ENCODE assay signal across 8 cellular contexts in the genomic region with DNA sequence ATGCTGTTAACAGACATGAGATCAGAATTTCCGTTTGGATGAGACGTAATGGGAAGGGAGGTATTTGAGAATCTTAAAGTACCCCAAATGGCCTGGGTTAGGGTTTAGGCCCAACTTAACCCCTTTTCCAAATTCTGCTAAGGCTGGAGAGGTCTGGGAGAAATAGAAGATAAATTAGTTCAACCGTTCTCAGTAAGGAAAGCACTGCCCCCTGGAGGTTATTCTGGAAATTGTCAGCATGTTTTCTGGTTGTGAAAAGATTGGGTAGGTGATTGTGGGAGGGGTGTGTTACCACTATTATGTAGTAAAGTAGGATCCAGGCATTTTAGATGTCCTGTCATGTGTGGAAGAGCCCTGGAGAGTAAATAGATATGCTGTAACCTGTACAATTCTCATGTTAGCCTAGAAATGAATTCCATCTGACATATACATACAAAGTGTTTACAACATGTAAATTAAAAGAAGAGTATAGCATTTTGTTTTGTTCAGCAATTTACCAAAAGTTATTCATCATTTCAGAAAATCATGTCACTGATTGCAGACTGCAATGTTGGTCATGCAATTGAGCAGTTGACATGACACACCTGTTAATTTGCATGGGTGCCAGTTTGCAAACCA. TPM values are rescaled to one million over a fixed set of nuclear protein-coding genes. Genes with fewer than 3 reads are reported as not detected.
DNase-seq lines count a peak whose midpoint lies in the region; ATAC-seq and TF ChIP-seq lines count a peak whose summit lies in the region.

No MANE protein-coding gene starts in this region.

- H3K27ac Mint-ChIP-seq in activated CD4-positive, alpha-beta memory T cell treated with anti-CD3 and anti-CD28 coated beads for 36 hours, result no peak overlapping the region

- peaks cover 21% of the 10 kb centered on the region for H3K27me3 Mint-ChIP-seq in activated CD4-positive, alpha-beta memory T cell treated with anti-CD3 and anti-CD28 coated beads for 36 hours

- no peak for TF ChIP-seq POLR2A in esophagus squamous epithelium (IDR thresholded peaks at IDR 0.05)

- H3K9me3 ChIP-seq in esophagus squamous epithelium (no peaks in the 10 kb centered on the region), neutrophil (no peaks in the 10 kb centered on the region)

- H3K9me3 Mint-ChIP-seq in activated CD4-positive, alpha-beta memory T cell treated with anti-CD3 and anti-CD28 coated beads for 36 hours, result no peaks in the 10 kb centered on the region

- no peak overlapping the region for H3K27ac ChIP-seq in esophagus squamous epithelium
- H3K27ac ChIP-seq in neutrophil, result no peak overlapping the region

- H3K4me1 Mint-ChIP-seq in activated CD4-positive, alpha-beta memory T cell treated with anti-CD3 and anti-CD28 coated beads for 36 hours (ENCODE audit: low read depth), result no peaks in the 10 kb centered on the region

- H3K4me3 ChIP-seq in esophagus squamous epithelium (no peak overlapping the region), neutrophil (ENCODE audit: low read depth in 1 of 2, low read length in 1 of 2) (no peak overlapping the region)

- H3K27me3 ChIP-seq in esophagus squamous epithelium, result peaks cover 0 to 14% (median 0%) of the 10 kb centered on the region in 4 donors
- H3K27me3 ChIP-seq in neutrophil, result peaks cover 32% of the 10 kb centered on the region

- CTCF ChIA-PET in activated CD4-positive, alpha-beta memory T cell treated with anti-CD3 and anti-CD28 coated beads for 36 hours (lab: Charles Lee), result interaction anchor here (0.6 to 2.3 kb wide), 10 partner anchors 10 to 583 kb away, joined by 3 to 42 read pairs (median 6); a partner anchor contains a TSS

- POLR2A ChIA-PET in activated CD4-positive, alpha-beta memory T cell treated with anti-CD3 and anti-CD28 coated beads for 36 hours (lab: Charles Lee), result no interaction called here

- no peaks in the 10 kb centered on the region for H3K36me3 ChIP-seq in esophagus squamous epithelium
- H3K36me3 ChIP-seq in neutrophil, result no peaks in the 10 kb centered on the region

- 16 to 19% methylated on average over 3 of the region's 3 CpGs for WGBS in esophagus squamous epithelium, 2 donors

- peak; percentile 68 for TF ChIP-seq CTCF in GM10266 (IDR thresholded peaks at IDR 0.05; ENCODE audit: control insufficient read depth, insufficient read depth, low read depth, missing control alignments)
- peak; percentile 50 to 74 (median 64) for TF ChIP-seq CTCF in esophagus squamous epithelium (IDR thresholded peaks at IDR 0.05)
- peak; percentile 65 for TF ChIP-seq CTCF in neutrophil (IDR thresholded peaks at IDR 0.05)

- H3K36me3 Mint-ChIP-seq in activated CD4-positive, alpha-beta memory T cell treated with anti-CD3 and anti-CD28 coated beads for 36 hours, result no peaks in the 10 kb centered on the region

- intact Hi-C loops in activated CD4-positive, alpha-beta memory T cell treated with anti-CD3 and anti-CD28 coated beads for 36 hours (cut with micrococcal nuclease), result loop anchor here (1.0 kb wide), 3 partner anchors 297 to 583 kb away; no protein-coding TSS in a partner anchor
- intact Hi-C loops in esophagus squamous epithelium (cut with DNase I), result loop anchor here (5.0 kb wide), 1 partner anchor 298 kb away; no protein-coding TSS in a partner anchor

- H3K4me3 Mint-ChIP-seq in activated CD4-positive, alpha-beta memory T cell treated with anti-CD3 and anti-CD28 coated beads for 36 hours, result no peak overlapping the region

- in situ Hi-C loops in ACHN (cut with HindIII; ENCODE audit: low pct_ligation_motif_present, low pct_unique_long_range_greater_than_20kb, low sequenced_read_pairs), result no loop called here

- H3K4me1 ChIP-seq in esophagus squamous epithelium (no peaks in the 10 kb centered on the region), neutrophil (ENCODE audit: control insufficient read depth in 1 of 2, insufficient read depth in 1 of 2, low read depth in 1 of 2, low read length in 1 of 2) (no peaks in the 10 kb centered on the region)

- ATAC-seq in HG03039 (IDR thresholded peaks at IDR 0.05; ENCODE audit: unreplicated experiment) (peak; percentile 62), HG02571 (IDR thresholded peaks at IDR 0.05; ENCODE audit: unreplicated experiment) (no peak)

- DNase-seq in ACHN, result peak; percentile 58
- DNase-seq in GM10266 (ENCODE audit: extremely low spot score), result peak; percentile 30
- DNase-seq in NCI-H460 (ENCODE audit: extremely low read depth, low read depth), result peak; percentile 50
- DNase-seq in activated CD4-positive, alpha-beta memory T cell treated with anti-CD3 and anti-CD28 coated beads for 36 hours, result peak; percentile 43
- no peak for DNase-seq in esophagus squamous epithelium (lab: John Stamatoyannopoulos, UW)

RNA-seq across cellular contexts. Expression of a gene that starts 26.8 kb away (rescaled TPM):
- not detected in 2 replicates for total RNA-seq in NCI-H460 (2014; rRNA removed; shearing (Covaris generic))
- polyA plus RNA-seq in NCI-H460 (2014; cell fraction: nucleus; rRNA removed), result not detected in 2 replicates
- not detected for total RNA-seq in activated CD4-positive, alpha-beta memory T cell treated with anti-CD3 and anti-CD28 coated beads for 36 hours
- total RNA-seq in esophagus squamous epithelium, result not detected
